ENCODE assay signal across 17 cellular contexts in genomic region chr1:150138044-150138443, GRCh38. TPM values are rescaled to one million over a fixed set of nuclear protein-coding genes. Genes with fewer than 3 reads are reported as not detected.
DNase-seq lines count a peak whose midpoint lies in the region; ATAC-seq and TF ChIP-seq lines count a peak whose summit lies in the region.
"Had no signal": no experiment of that assay in that cellular context is flagged by ENCODE, and none has a peak within 500 bp of the region (broad histone marks: within the 10 kb centered on the region; RNA-seq: fewer than 3 reads in every experiment).

No MANE protein-coding gene starts in this region.

- intact Hi-C loops in left ventricle myocardium superior (cut with micrococcal nuclease) (no loop called here), cardiac septum (cut with DNase I) (no loop called here), sigmoid colon (cut with DNase I) (no loop called here)

- TF ChIP-seq CTCF in suprapubic skin (IDR thresholded peaks at IDR 0.05) (no peak), sigmoid colon (IDR thresholded peaks at IDR 0.05) (no peak)

- no peak overlapping the region for H3K4me3 ChIP-seq in suprapubic skin
- H3K4me3 ChIP-seq in sigmoid colon = no peak overlapping the region
- H3K4me3 ChIP-seq: GM23338 had no signal

- TF ChIP-seq POLR2A in suprapubic skin (IDR thresholded peaks at IDR 0.05) (no peak), sigmoid colon (IDR thresholded peaks at IDR 0.05) (no peak)

- TF ChIP-seq EP300 in suprapubic skin (IDR thresholded peaks at IDR 0.05) (no peak), sigmoid colon (IDR thresholded peaks at IDR 0.05) (no peak)

- ATAC-seq in left ventricle myocardium superior = peak; percentile 21
- ATAC-seq in naive thymus-derived CD8-positive, alpha-beta T cell = no peak
- ATAC-seq: GM23338 had no signal

- peaks cover 0 to 3% (median 1%) of the 10 kb centered on the region in 4 donors for H3K4me1 Mint-ChIP-seq in naive thymus-derived CD8-positive, alpha-beta T cell
- H3K4me1 Mint-ChIP-seq: GM23338 had no signal

- H3K4me1 ChIP-seq in suprapubic skin (no peaks in the 10 kb centered on the region), sigmoid colon (no peaks in the 10 kb centered on the region)

- peaks cover 0 to 9% (median 2%) of the 10 kb centered on the region in 3 donors for H3K36me3 Mint-ChIP-seq in naive thymus-derived CD8-positive, alpha-beta T cell

- POLR2A ChIA-PET in naive thymus-derived CD8-positive, alpha-beta T cell (lab: Charles Lee) = no interaction called here

- no peak overlapping the region for H3K4me3 Mint-ChIP-seq in naive thymus-derived CD8-positive, alpha-beta T cell
- H3K4me3 Mint-ChIP-seq: B cell; CD4-positive, alpha-beta T cell; GM23338 had no signal

- no peaks in the 10 kb centered on the region for H3K36me3 ChIP-seq in suprapubic skin
- H3K36me3 ChIP-seq in sigmoid colon = peaks cover 0 to 5% (median 0%) of the 10 kb centered on the region in 4 donors

- no peaks in the 10 kb centered on the region for H3K27me3 Mint-ChIP-seq in naive thymus-derived CD8-positive, alpha-beta T cell
- H3K27me3 Mint-ChIP-seq: B cell; CD4-positive, alpha-beta T cell had no signal

- H3K9me3 ChIP-seq in suprapubic skin (no peaks in the 10 kb centered on the region), sigmoid colon (no peaks in the 10 kb centered on the region)

- peak overlapping the region; percentile 4 for H3K27ac ChIP-seq in cingulate gyrus (ENCODE audit: low read depth, low read length)
- no peak overlapping the region for H3K27ac ChIP-seq in suprapubic skin
- no peak overlapping the region for H3K27ac ChIP-seq in sigmoid colon
- H3K27ac ChIP-seq: C4-2B, HL-60 had no signal

- H3K27ac Mint-ChIP-seq in naive thymus-derived CD8-positive, alpha-beta T cell = no peak overlapping the region
- H3K27ac Mint-ChIP-seq: B cell; CD4-positive, alpha-beta T cell; GM23338 had no signal

- DNase-seq in left ventricle myocardium superior (no peak), cardiac septum (ENCODE audit: low spot score) (no peak), fibroblast of peridontal ligament (ENCODE audit: extremely low read depth) (peak; percentile 78), suprapubic skin (ENCODE audit: low spot score in 2 of 2) (no peak), sigmoid colon (no peak)
- no peak for DNase-seq in naive thymus-derived CD8-positive, alpha-beta T cell
- DNase-seq: CD4-positive, alpha-beta T cell; DMS153; DMS79; GF-D8; HCEC 1CT; IMR-90 had no signal

- H3K27me3 ChIP-seq in suprapubic skin (no peaks in the 10 kb centered on the region), sigmoid colon (no peaks in the 10 kb centered on the region)

- WGBS in suprapubic skin = 85% methylated on average over 5 of the region's 5 CpGs
- WGBS in sigmoid colon, 2 donors = 87 to 89% methylated on average over 5 of the region's 5 CpGs

- H3K9me3 Mint-ChIP-seq in naive thymus-derived CD8-positive, alpha-beta T cell = no peaks in the 10 kb centered on the region
- H3K9me3 Mint-ChIP-seq: CD4-positive, alpha-beta T cell; GM23338 had no signal

RNA-seq across cellular contexts. Expression of gene PLEKHO1, which starts 11.7 kb away (rescaled TPM):
- total RNA-seq in left ventricle myocardium superior (44.3 TPM), cardiac septum (88.8 TPM), suprapubic skin (10 to 100 TPM in 3 of 4 donors, 1 to 10 TPM in 1; 4.8 to 19.2 (median 10.7) TPM), sigmoid colon (100 to 1,000 TPM; 251 to 402 (median 338) TPM)
- 100 to 1,000 TPM; 135 to 137 TPM for total RNA-seq in naive thymus-derived CD8-positive, alpha-beta T cell
- polyA plus RNA-seq in naive thymus-derived CD8-positive, alpha-beta T cell = 10 to 100 TPM; 19.4 to 30.8 (median 30.4) TPM
- polyA plus RNA-seq in sigmoid colon = 10 to 100 TPM; 14.1 to 65.0 (median 28.2) TPM
